ENCODE assay signal across 24 cellular contexts in genomic region chr1:150887018-150887417, GRCh38. TPM values are rescaled to one million over a fixed set of nuclear protein-coding genes. Genes with fewer than 3 reads are reported as not detected.
DNase-seq lines count a peak whose midpoint lies in the region; ATAC-seq and TF ChIP-seq lines count a peak whose summit lies in the region.
"Had no signal": no experiment of that assay in that cellular context is flagged by ENCODE, and none has a peak within 500 bp of the region (broad histone marks: within the 10 kb centered on the region; RNA-seq: fewer than 3 reads in every experiment).

Gene CTXND2, plus strand, starts transcription at chr1:150887136. Its CDS starts 25,179 bp downstream, at chr1:150912315.

- H3K9me3 ChIP-seq in breast epithelium (no peaks in the 10 kb centered on the region), testis (no peaks in the 10 kb centered on the region)
- H3K9me3 ChIP-seq: A549, right atrium auricular region had no signal

- no peaks in the 10 kb centered on the region for H3K4me1 ChIP-seq in breast epithelium
- peaks cover 4% of the 10 kb centered on the region for H3K4me1 ChIP-seq in testis
- H3K4me1 ChIP-seq: right atrium auricular region had no signal

- WGBS in testis, 2 donors, result 31 to 35% methylated on average over 3 of the region's 3 CpGs

- TF ChIP-seq POLR2A in breast epithelium (IDR thresholded peaks at IDR 0.05) (no peak), testis (IDR thresholded peaks at IDR 0.05) (no peak)

- no peak within 1 kb of the TSS for H3K27ac ChIP-seq in breast epithelium
- no peak within 1 kb of the TSS for H3K27ac ChIP-seq in testis
- H3K27ac ChIP-seq: A549, right atrium auricular region had no signal

- no peak within 1 kb of the TSS for H3K4me3 ChIP-seq in breast epithelium
- no peak within 1 kb of the TSS for H3K4me3 ChIP-seq in kidney epithelial cell (ENCODE audit: low read depth, low read length)
- H3K4me3 ChIP-seq in testis, result no peak within 1 kb of the TSS
- no peak within 1 kb of the TSS for H3K4me3 ChIP-seq in H7 (ENCODE audit: insufficient read depth, low read depth, low read length)
- H3K4me3 ChIP-seq: A549, right atrium auricular region had no signal

- CTCF ChIA-PET in MCF 10A (lab: Yijun Ruan, JAX), result interaction anchor here (0.6 to 2.2 kb wide), 5 partner anchors 8 to 690 kb away, joined by 3 to 10 read pairs (median 3); no protein-coding TSS in a partner anchor

- H3K9me3 Mint-ChIP-seq in MCF 10A (ENCODE audit: unreplicated experiment), result no peaks in the 10 kb centered on the region
- H3K9me3 Mint-ChIP-seq: stimulated activated naive CD8-positive, alpha-beta T cell treated with anti-CD3 and anti-CD28 coated beads, Interleukin-15, amount 100 ng/mL, for 72 hours had no signal

- no TSS peak for BruUV-seq in MCF 10A (replicated peaks; lab: Mats Ljungman, UMichigan)

- H3K27me3 Mint-ChIP-seq in MCF 10A (ENCODE audit: insufficient read depth, unreplicated experiment), result no peaks in the 10 kb centered on the region
- H3K27me3 Mint-ChIP-seq: stimulated activated naive CD8-positive, alpha-beta T cell treated with anti-CD3 and anti-CD28 coated beads, Interleukin-15, amount 100 ng/mL, for 72 hours had no signal

- no peak for TF ChIP-seq CTCF in MCF 10A (IDR thresholded peaks at IDR 0.05; ENCODE audit: unreplicated experiment)
- TF ChIP-seq CTCF in breast epithelium (IDR thresholded peaks at IDR 0.05), result no peak
- no peak for TF ChIP-seq CTCF in kidney epithelial cell (IDR thresholded peaks at IDR 0.05; ENCODE audit: insufficient read depth, low read length, poor library complexity, severe bottlenecking)
- TF ChIP-seq CTCF in testis (IDR thresholded peaks at IDR 0.05), result no peak

- peak; percentile 52 for DNase-seq in MCF 10A (ENCODE audit: unreplicated experiment)
- DNase-seq in breast epithelium (ENCODE audit: low spot score in 2 of 2), result no peak
- DNase-seq in amniotic epithelial cell (ENCODE audit: low read depth), result peak; percentile 97
- peak; percentile 21 for DNase-seq in kidney epithelial cell (ENCODE audit: low read depth)
- DNase-seq in testis, result peak; percentile 88
- no peak for DNase-seq in H7
- DNase-seq: cortex of kidney; DMS53; mesenchymal stem cell; NCI-H1436 treated with DMSO at 0.1 percent for 48 hours; NCI-H345; SHP77 treated with DMSO at 0.1 percent for 48 hours; stimulated activated naive CD8-positive, alpha-beta T cell treated with anti-CD3 and anti-CD28 coated beads, Interleukin-15, amount 100 ng/mL, for 72 hours; T-helper 2 cell had no signal

- H3K36me3 Mint-ChIP-seq in MCF 10A (ENCODE audit: insufficient read depth, unreplicated experiment), result no peaks in the 10 kb centered on the region
- H3K36me3 Mint-ChIP-seq: CD14-positive monocyte had no signal

- no peaks in the 10 kb centered on the region for H3K36me3 ChIP-seq in breast epithelium
- H3K36me3 ChIP-seq in kidney epithelial cell (ENCODE audit: control insufficient read depth, insufficient read depth, low read length), result no peaks in the 10 kb centered on the region
- H3K36me3 ChIP-seq in testis (ENCODE audit: low read depth, missing control alignments), result no peaks in the 10 kb centered on the region
- no peaks in the 10 kb centered on the region for H3K36me3 ChIP-seq in H7 (replicated peaks; ENCODE audit: control insufficient read depth, insufficient read depth, low read length)
- H3K36me3 ChIP-seq: right atrium auricular region had no signal

- H3K27ac Mint-ChIP-seq in MCF 10A (ENCODE audit: low read depth, unreplicated experiment), result peak within 1 kb of the TSS; percentile 63
- H3K27ac Mint-ChIP-seq: stimulated activated naive CD8-positive, alpha-beta T cell treated with anti-CD3 and anti-CD28 coated beads, Interleukin-15, amount 100 ng/mL, for 72 hours had no signal

- POLR2A ChIA-PET in MCF 10A (lab: Yijun Ruan, JAX), result interaction anchor here (0.7 to 1.9 kb wide), 5 partner anchors 9 to 307 kb away, joined by 3 to 12 read pairs (median 3); partner anchors contain the start of gene ARNT

- no peak for ATAC-seq in GM18858 (IDR thresholded peaks at IDR 0.05; ENCODE audit: unreplicated experiment)
- no peak for ATAC-seq in GM21381 (IDR thresholded peaks at IDR 0.05; ENCODE audit: unreplicated experiment)
- ATAC-seq: activated CD4-positive, CD25-positive, alpha-beta regulatory T cell treated with anti-CD3 and anti-CD28 coated beads, Interleukin-2, amount 50 U/mL, for 24 hours; stimulated activated naive CD8-positive, alpha-beta T cell treated with anti-CD3 and anti-CD28 coated beads, Interleukin-15, amount 100 ng/mL, for 72 hours had no signal

- no peak within 1 kb of the TSS for H3K4me3 Mint-ChIP-seq in MCF 10A (ENCODE audit: unreplicated experiment)
- H3K4me3 Mint-ChIP-seq: CD14-positive monocyte; stimulated activated naive CD8-positive, alpha-beta T cell treated with anti-CD3 and anti-CD28 coated beads, Interleukin-15, amount 100 ng/mL, for 72 hours had no signal

- H3K4me1 Mint-ChIP-seq in MCF 10A (ENCODE audit: insufficient read depth, unreplicated experiment), result peaks cover 19% of the 10 kb centered on the region

- H3K27me3 ChIP-seq in breast epithelium (no peaks in the 10 kb centered on the region), kidney epithelial cell (ENCODE audit: control insufficient read depth, insufficient read depth, low read length) (no peaks in the 10 kb centered on the region), testis (no peaks in the 10 kb centered on the region), H7 (ENCODE audit: control insufficient read depth, insufficient read depth, low read length) (no peaks in the 10 kb centered on the region)
- H3K27me3 ChIP-seq: right atrium auricular region had no signal

- intact Hi-C loops in MCF 10A (cut with micrococcal nuclease) (no loop called here), breast epithelium (cut with DNase I; ENCODE audit: low total_unique reads) (no loop called here), testis (cut with DNase I; ENCODE audit: low total_unique reads) (no loop called here)

RNA-seq across cellular contexts. Expression of gene CTXND2, which starts in this region (rescaled TPM):
- not detected in 2 replicates for total RNA-seq in MCF 10A (2022)
- not detected for total RNA-seq in breast epithelium
- not detected in 2 replicates for total RNA-seq in kidney epithelial cell
- total RNA-seq in testis, result 1 to 10 TPM in 1 of 2 donors, under 1 TPM in 1; 0.31 to 1.0 TPM
- polyA plus RNA-seq in testis (ENCODE audit: insufficient read depth, low read depth, low replicate concordance), result 0.26 TPM
- not detected in 2 replicates for total RNA-seq in H7 (2014; rRNA removed; shearing (Covaris generic))
- total RNA-seq: endothelial cell of umbilical vein, glomerular endothelial cell, HT1080, urinary bladder had no signal
- polyA plus RNA-seq: A549, CD14-positive monocyte, endothelial cell of umbilical vein, urinary bladder had no signal

Comparison
In these comparisons a context has a peak if more than half of its experiments do, and no peak if none do; other contexts are left out.
1. Peak in DNase-seq in MCF 10A; RNA of the gene not detected or under 1 TPM.
2. Peak in DNase-seq in kidney epithelial cell; RNA of the gene not detected or under 1 TPM.
3. DNase-seq: peak in amniotic epithelial cell (single experiment) and testis (single experiment); none in breast epithelium (0 of 2) and H7 (single experiment).